Comparison of ENCODE assay signal across 22 cellular contexts in the genomic region with DNA sequence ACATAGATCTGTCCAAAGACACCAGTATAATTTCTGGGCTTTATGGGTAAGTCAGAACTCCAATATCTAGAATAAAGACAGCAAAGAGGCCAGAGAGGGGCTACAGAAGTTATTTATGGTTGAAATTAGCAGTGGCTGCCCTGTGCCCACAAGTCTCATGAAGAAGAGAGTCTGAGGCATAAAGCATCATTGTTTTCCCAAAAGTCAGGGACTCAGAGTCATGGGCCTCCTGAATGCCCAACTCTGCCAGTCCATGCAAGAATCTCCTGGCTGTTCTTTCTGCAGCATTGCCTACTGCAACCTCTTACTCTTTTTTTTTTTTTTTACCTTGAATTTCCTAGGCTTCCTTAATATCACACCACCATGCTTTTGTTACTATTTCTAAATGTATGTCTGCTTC. TPM values are rescaled to one million over a fixed set of nuclear protein-coding genes. Genes with fewer than 3 reads are reported as not detected.
"Had no signal": no experiment of that assay in that cellular context is flagged by ENCODE, and none has a peak within 500 bp of the region (broad histone marks: within the 10 kb centered on the region; RNA-seq: fewer than 3 reads in every experiment).

No MANE protein-coding gene starts in this region.

- H3K27me3 ChIP-seq: colonic mucosa, esophagus muscularis mucosa, foreskin keratinocyte, neutrophil, sigmoid colon, stomach, transverse colon had no signal

- H3K9me3 ChIP-seq: colonic mucosa, esophagus muscularis mucosa, lower lobe of right lung, neutrophil, psoas muscle, sigmoid colon, stomach, thoracic aorta, transverse colon had no signal

- H3K36me3 ChIP-seq: colonic mucosa, transverse colon had no signal

- H3K4me3 ChIP-seq: colonic mucosa, esophagus muscularis mucosa, lower lobe of right lung, psoas muscle, sigmoid colon, stomach, thoracic aorta, transverse colon had no signal

- DNase-seq: colonic mucosa; effector memory CD4-positive, alpha-beta T cell; foreskin keratinocyte; immature natural killer cell; islet precursor cell; kidney glomerular epithelial cell; left colon; left ventricle myocardium superior; lower lobe of right lung; natural killer cell; posterior cingulate gyrus; psoas muscle; right cardiac atrium; sigmoid colon; stimulated activated CD4-positive, alpha-beta T cell treated with anti-CD3 and anti-CD28 coated beads, Interleukin-2, amount 100 ng/mL, for 24 hours; stimulated activated CD4-positive, alpha-beta T cell treated with anti-CD3 and anti-CD28 coated beads, Interleukin-4, amount 100 ng/mL, for 24 hours; stimulated activated naive CD4-positive, alpha-beta T cell treated with Interleukin-2 at 50 U/mL for 16 hours; stomach; transverse colon had no signal

- H3K27ac ChIP-seq: colonic mucosa, esophagus muscularis mucosa, foreskin keratinocyte, lower lobe of right lung, neutrophil, psoas muscle, sigmoid colon, stomach, thoracic aorta, transverse colon had no signal

RNA-seq across cellular contexts. Expression of gene PLPP3, which starts 49.6 kb away (rescaled TPM):
- polyA plus RNA-seq: immature natural killer cell had no signal
